ENCODE assay signal across 1 cellular context in the genomic region with DNA sequence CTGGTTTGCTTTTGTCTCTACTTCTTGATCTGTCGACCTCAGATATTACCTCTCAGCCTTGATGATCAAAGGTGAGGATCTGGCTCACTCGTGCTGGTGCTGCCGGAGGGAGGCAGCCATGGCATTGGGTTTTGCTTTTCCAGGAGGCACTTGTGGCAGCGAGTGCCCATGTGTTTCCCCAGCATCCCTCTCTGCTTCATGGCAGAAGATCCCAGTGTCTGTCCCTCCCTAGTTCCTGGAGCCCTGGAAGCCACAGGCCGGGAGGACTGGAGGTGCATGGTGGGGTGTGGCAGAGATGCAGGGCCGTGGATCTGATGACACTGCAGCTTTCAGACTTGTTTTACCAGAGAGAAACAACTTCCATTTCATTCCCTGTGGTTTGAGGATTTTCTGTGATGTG.
TF ChIP-seq lines count a peak whose summit lies in the region.

No MANE protein-coding gene starts in this region.

TF ChIP-seq in IMR-90, 13 proteins besides CTCF, POLR2A, EP300 and RAD21:
- TF ChIP-seq BHLHE40 (IDR thresholded peaks at IDR 0.05; ENCODE audit: low read depth, low read length) (no peak), SMC3 (IDR thresholded peaks at IDR 0.05; ENCODE audit: low read depth, low read length) (no peak), RCOR1 (IDR thresholded peaks at IDR 0.05; ENCODE audit: insufficient replicate concordance, low read length) (no peak), NFE2L2 (IDR thresholded peaks at IDR 0.05; ENCODE audit: low read depth, low read length) (no peak), RFX5 (IDR thresholded peaks at IDR 0.05; ENCODE audit: low read depth, low read length) (no peak), MAZ (IDR thresholded peaks at IDR 0.05; ENCODE audit: borderline replicate concordance, low read depth, low read length) (no peak), CEBPB (IDR thresholded peaks at IDR 0.05; ENCODE audit: low read depth, low read length) (no peak), CHD1 (IDR thresholded peaks at IDR 0.05; ENCODE audit: low read depth, low read length) (no peak), FOS (IDR thresholded peaks at IDR 0.05; ENCODE audit: low read depth, low read length) (no peak), MAFK (IDR thresholded peaks at IDR 0.05; ENCODE audit: low read depth, low read length) (no peak), MXI1 (IDR thresholded peaks at IDR 0.05; ENCODE audit: borderline replicate concordance, low read depth, low read length) (no peak)
- TF ChIP-seq, protein P1, sequence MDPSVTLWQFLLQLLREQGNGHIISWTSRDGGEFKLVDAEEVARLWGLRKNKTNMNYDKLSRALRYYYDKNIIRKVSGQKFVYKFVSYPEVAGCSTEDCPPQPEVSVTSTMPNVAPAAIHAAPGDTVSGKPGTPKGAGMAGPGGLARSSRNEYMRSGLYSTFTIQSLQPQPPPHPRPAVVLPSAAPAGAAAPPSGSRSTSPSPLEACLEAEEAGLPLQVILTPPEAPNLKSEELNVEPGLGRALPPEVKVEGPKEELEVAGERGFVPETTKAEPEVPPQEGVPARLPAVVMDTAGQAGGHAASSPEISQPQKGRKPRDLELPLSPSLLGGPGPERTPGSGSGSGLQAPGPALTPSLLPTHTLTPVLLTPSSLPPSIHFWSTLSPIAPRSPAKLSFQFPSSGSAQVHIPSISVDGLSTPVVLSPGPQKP (IDR thresholded peaks at IDR 0.05; ENCODE audit: borderline replicate concordance, low read depth, low read length) = no peak
- TF ChIP-seq, protein P2, sequence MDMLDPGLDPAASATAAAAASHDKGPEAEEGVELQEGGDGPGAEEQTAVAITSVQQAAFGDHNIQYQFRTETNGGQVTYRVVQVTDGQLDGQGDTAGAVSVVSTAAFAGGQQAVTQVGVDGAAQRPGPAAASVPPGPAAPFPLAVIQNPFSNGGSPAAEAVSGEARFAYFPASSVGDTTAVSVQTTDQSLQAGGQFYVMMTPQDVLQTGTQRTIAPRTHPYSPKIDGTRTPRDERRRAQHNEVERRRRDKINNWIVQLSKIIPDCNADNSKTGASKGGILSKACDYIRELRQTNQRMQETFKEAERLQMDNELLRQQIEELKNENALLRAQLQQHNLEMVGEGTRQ (IDR thresholded peaks at IDR 0.05; ENCODE audit: low read depth, low read length) = no peak
